In the genomic region with DNA sequence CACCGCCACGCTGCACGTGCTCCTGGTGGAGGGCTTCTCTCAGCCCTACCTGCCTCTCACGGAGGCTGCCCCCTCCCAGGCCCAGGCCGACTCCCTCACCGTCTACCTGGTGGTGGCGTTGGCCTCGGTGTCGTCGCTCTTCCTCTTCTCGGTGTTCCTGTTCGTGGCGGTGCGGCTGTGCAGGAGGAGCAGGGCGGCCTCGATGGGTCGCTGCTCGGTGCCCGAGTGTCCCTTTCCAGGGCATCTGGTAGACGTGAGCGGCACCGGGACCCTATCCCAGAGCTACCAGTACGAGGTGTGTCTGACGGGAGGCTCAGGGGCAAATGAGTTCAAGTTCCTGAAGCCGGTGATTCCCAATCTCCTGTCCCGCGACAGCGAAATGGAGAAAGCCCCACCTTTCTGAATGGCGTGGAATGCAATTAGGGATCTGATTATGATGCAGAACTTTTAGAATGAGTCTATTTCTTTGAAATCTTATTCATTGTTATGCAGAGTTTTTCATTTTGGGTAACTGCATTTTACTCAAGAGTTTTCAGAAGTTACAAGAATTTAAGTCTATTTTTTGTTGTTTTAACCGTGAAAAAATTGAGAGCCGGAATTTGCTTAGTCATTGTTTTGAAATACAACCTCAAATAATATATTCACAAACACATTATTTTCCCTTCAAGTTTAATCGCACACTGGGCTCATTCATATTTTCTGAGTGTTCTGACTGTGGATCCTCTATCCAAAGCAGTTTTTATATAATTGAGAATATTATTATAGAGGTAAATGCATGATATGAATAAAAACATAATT, we compare ENCODE assay signal across 2 cellular contexts.
TF ChIP-seq lines count a peak whose summit lies in the region.

No MANE protein-coding gene starts in this region.

TF ChIP-seq in A549, 52 proteins besides CTCF, POLR2A, EP300 and RAD21:
- TF ChIP-seq BCL3 (IDR thresholded peaks at IDR 0.05) (no peak), NFE2L2 (conservative IDR thresholded peaks at IDR 0.05; ENCODE audit: low read length) (peak; percentile 58; the same call in 1 of the 2 replicates), MAFK (IDR thresholded peaks at IDR 0.05; ENCODE audit: partially characterized antibody) (peak; percentile 68)
TF ChIP-seq in A549: peak in this region for 2.

TF ChIP-seq in WTC11, 78 proteins besides CTCF, POLR2A, EP300 and RAD21:
- TF ChIP-seq FOXP1 (CRISPR knock-in tag; IDR thresholded peaks at IDR 0.05; ENCODE audit: borderline replicate concordance), result no peak
- no peak for TF ChIP-seq TEAD1 (CRISPR knock-in tag; IDR thresholded peaks at IDR 0.05)
- no peak for TF ChIP-seq HMGA2 (CRISPR knock-in tag; IDR thresholded peaks at IDR 0.05)
- TF ChIP-seq ZSCAN18 (CRISPR knock-in tag; IDR thresholded peaks at IDR 0.05), result no peak
- TF ChIP-seq, protein P1, sequence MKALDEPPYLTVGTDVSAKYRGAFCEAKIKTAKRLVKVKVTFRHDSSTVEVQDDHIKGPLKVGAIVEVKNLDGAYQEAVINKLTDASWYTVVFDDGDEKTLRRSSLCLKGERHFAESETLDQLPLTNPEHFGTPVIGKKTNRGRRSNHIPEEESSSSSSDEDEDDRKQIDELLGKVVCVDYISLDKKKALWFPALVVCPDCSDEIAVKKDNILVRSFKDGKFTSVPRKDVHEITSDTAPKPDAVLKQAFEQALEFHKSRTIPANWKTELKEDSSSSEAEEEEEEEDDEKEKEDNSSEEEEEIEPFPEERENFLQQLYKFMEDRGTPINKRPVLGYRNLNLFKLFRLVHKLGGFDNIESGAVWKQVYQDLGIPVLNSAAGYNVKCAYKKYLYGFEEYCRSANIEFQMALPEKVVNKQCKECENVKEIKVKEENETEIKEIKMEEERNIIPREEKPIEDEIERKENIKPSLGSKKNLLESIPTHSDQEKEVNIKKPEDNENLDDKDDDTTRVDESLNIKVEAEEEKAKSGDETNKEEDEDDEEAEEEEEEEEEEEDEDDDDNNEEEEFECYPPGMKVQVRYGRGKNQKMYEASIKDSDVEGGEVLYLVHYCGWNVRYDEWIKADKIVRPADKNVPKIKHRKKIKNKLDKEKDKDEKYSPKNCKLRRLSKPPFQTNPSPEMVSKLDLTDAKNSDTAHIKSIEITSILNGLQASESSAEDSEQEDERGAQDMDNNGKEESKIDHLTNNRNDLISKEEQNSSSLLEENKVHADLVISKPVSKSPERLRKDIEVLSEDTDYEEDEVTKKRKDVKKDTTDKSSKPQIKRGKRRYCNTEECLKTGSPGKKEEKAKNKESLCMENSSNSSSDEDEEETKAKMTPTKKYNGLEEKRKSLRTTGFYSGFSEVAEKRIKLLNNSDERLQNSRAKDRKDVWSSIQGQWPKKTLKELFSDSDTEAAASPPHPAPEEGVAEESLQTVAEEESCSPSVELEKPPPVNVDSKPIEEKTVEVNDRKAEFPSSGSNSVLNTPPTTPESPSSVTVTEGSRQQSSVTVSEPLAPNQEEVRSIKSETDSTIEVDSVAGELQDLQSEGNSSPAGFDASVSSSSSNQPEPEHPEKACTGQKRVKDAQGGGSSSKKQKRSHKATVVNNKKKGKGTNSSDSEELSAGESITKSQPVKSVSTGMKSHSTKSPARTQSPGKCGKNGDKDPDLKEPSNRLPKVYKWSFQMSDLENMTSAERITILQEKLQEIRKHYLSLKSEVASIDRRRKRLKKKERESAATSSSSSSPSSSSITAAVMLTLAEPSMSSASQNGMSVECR (CRISPR knock-in tag; IDR thresholded peaks at IDR 0.05; ENCODE audit: borderline replicate concordance), result no peak
- no peak for TF ChIP-seq ZMAT4 (CRISPR knock-in tag; IDR thresholded peaks at IDR 0.05)
- TF ChIP-seq, protein P2, sequence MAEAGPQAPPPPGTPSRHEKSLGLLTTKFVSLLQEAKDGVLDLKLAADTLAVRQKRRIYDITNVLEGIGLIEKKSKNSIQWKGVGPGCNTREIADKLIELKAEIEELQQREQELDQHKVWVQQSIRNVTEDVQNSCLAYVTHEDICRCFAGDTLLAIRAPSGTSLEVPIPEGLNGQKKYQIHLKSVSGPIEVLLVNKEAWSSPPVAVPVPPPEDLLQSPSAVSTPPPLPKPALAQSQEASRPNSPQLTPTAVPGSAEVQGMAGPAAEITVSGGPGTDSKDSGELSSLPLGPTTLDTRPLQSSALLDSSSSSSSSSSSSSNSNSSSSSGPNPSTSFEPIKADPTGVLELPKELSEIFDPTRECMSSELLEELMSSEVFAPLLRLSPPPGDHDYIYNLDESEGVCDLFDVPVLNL (CRISPR knock-in tag; IDR thresholded peaks at IDR 0.05; ENCODE audit: borderline replicate concordance, low read depth), result no peak
